ENCODE assay signal across 16 cellular contexts in genomic region chr3:127682576-127682975, GRCh38. TPM values are rescaled to one million over a fixed set of nuclear protein-coding genes. Genes with fewer than 3 reads are reported as not detected.
DNase-seq lines count a peak whose midpoint lies in the region; ATAC-seq, FAIRE-seq and TF ChIP-seq lines count a peak whose summit lies in the region.
"Had no signal": no experiment of that assay in that cellular context is flagged by ENCODE, and none has a peak within 500 bp of the region (broad histone marks: within the 10 kb centered on the region; RNA-seq: fewer than 3 reads in every experiment).

No MANE protein-coding gene starts in this region.

- H3K9me3 ChIP-seq in BE2C (no peaks in the 10 kb centered on the region), neutrophil (no peaks in the 10 kb centered on the region)
- no peaks in the 10 kb centered on the region for H3K9me3 ChIP-seq in effector memory CD4-positive, alpha-beta T cell (ENCODE audit: control insufficient read depth, low read length)
- H3K9me3 ChIP-seq: ascending aorta, esophagus muscularis mucosa, left lung had no signal

- DNase-seq in BE2C = peak; percentile 5
- no peak for DNase-seq in GM12892 (ENCODE audit: insufficient read length)
- peak; percentile 61 for DNase-seq in coronary artery (ENCODE audit: low spot score)
- no peak for DNase-seq in epidermal melanocyte (ENCODE audit: insufficient read length, low spot score)
- no peak for DNase-seq in effector memory CD4-positive, alpha-beta T cell
- DNase-seq: activated CD4-positive, alpha-beta T cell treated with anti-CD3 and anti-CD28 coated beads for 4 hours; activated T-cell treated with anti-CD3 and anti-CD28 coated beads, Interleukin-2, amount 50 U/mL, for 72 hours; cortex of kidney; GM23248; NCI-H510A treated with DMSO at 0.1 percent for 48 hours had no signal

- H3K27me3 ChIP-seq in BE2C (no peaks in the 10 kb centered on the region), neutrophil (no peaks in the 10 kb centered on the region)
- H3K27me3 ChIP-seq in effector memory CD4-positive, alpha-beta T cell (replicated peaks; ENCODE audit: control insufficient read depth, insufficient read depth, low read length, poor library complexity, severe bottlenecking) = no peaks in the 10 kb centered on the region
- H3K27me3 ChIP-seq: ascending aorta, esophagus muscularis mucosa, left lung had no signal

- H3K36me3 ChIP-seq in BE2C (no peaks in the 10 kb centered on the region), neutrophil (peaks cover 55% of the 10 kb centered on the region)
- H3K36me3 ChIP-seq in effector memory CD4-positive, alpha-beta T cell (ENCODE audit: control insufficient read depth, insufficient read depth, low read length) = peaks cover 11% of the 10 kb centered on the region

- no peak overlapping the region for H3K4me3 ChIP-seq in BE2C (ENCODE audit: low read depth, low read length)
- H3K4me3 ChIP-seq in coronary artery = no peak overlapping the region
- H3K4me3 ChIP-seq in neutrophil (ENCODE audit: low read depth in 1 of 2, low read length in 1 of 2) = peak overlapping the region in 1 of 2 experiments; percentile 44
- H3K4me3 ChIP-seq in effector memory CD4-positive, alpha-beta T cell (ENCODE audit: insufficient read depth, low read depth, low read length, poor library complexity, severe bottlenecking) = no peak overlapping the region
- H3K4me3 ChIP-seq: ascending aorta, esophagus muscularis mucosa, GM23248, left lung had no signal

- no peak for TF ChIP-seq POLR2A in GM12892 (IDR thresholded peaks at IDR 0.05; ENCODE audit: low read depth, low read length)

- ATAC-seq in GM21786 (IDR thresholded peaks at IDR 0.05; ENCODE audit: unreplicated experiment) (no peak), GM19328 (IDR thresholded peaks at IDR 0.05; ENCODE audit: unreplicated experiment) (no peak)
- ATAC-seq: activated T-cell treated with anti-CD3 and anti-CD28 coated beads, Interleukin-2, amount 50 U/mL, for 72 hours; left lung had no signal

- TF ChIP-seq CTCF in BE2C (IDR thresholded peaks at IDR 0.05; ENCODE audit: low read depth, low read length) = no peak
- no peak for TF ChIP-seq CTCF in coronary artery (IDR thresholded peaks at IDR 0.05)
- no peak for TF ChIP-seq CTCF in neutrophil (IDR thresholded peaks at IDR 0.05)

- H3K4me1 ChIP-seq in BE2C = no peaks in the 10 kb centered on the region
- H3K4me1 ChIP-seq in neutrophil (ENCODE audit: control insufficient read depth in 1 of 2, insufficient read depth in 1 of 2, low read depth in 1 of 2, low read length in 1 of 2) = peaks cover 81 to 82% of the 10 kb centered on the region in 2 experiments
- H3K4me1 ChIP-seq in effector memory CD4-positive, alpha-beta T cell (ENCODE audit: control insufficient read depth, insufficient read depth, low read length, poor library complexity, severe bottlenecking) = no peaks in the 10 kb centered on the region
- H3K4me1 ChIP-seq: ascending aorta had no signal

- H3K27ac ChIP-seq in coronary artery (no peak overlapping the region), neutrophil (peak overlapping the region; percentile 99)
- no peak overlapping the region for H3K27ac ChIP-seq in effector memory CD4-positive, alpha-beta T cell (ENCODE audit: insufficient read depth, low read length, poor library complexity, severe bottlenecking)
- H3K27ac ChIP-seq: ascending aorta, esophagus muscularis mucosa, GM23248 had no signal

- FAIRE-seq in GM12892 (lab: Jason Lieb, UNC) = peak; percentile 5

RNA-seq across cellular contexts. Expression of gene ABTB1, which starts 9.8 kb away (rescaled TPM):
- 4.2 TPM for polyA plus RNA-seq in BE2C (2012; ENCODE audit: insufficient read depth, insufficient read length, low read depth)
- 8.1 TPM for polyA plus RNA-seq in GM12892 (2012; ENCODE audit: missing spikeins)

RNA-seq across cellular contexts. Expression of gene PODXL2, which starts 53.6 kb away (rescaled TPM):
- polyA plus RNA-seq in BE2C (2012; ENCODE audit: insufficient read depth, insufficient read length, low read depth) = 145 TPM
- 3.8 TPM for polyA plus RNA-seq in GM12892 (2012; ENCODE audit: missing spikeins)

Comparison
In these comparisons a context has a peak if more than half of its experiments do, and no peak if none do; other contexts are left out.
1. DNase-seq: peak in BE2C (single experiment) and coronary artery (single experiment); none in GM12892 (single experiment), epidermal melanocyte (single experiment) and effector memory CD4-positive, alpha-beta T cell (0 of 3).